In the genomic region with DNA sequence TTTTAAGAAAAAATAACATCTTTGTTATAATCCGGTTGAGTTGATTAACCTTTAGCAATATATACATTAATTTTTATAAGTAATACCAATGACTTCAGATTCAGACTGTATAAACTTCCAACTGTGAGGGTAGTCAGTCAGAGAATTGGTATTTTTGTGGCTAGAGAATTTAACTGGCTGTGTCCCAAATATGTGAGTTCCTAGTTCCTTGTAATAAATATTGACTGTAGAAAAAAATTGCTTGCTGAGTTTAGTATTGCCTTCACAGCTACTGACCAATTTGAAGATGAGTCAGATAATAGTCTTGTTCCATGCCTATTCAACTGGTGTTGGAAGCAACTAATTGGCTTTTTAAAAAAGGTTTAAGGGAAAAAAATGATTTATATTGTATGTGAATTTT, we compare ENCODE assay signal across 17 cellular contexts.
DNase-seq lines count a peak whose midpoint lies in the region; ATAC-seq and TF ChIP-seq lines count a peak whose summit lies in the region.
"Had no signal": no experiment of that assay in that cellular context is flagged by ENCODE, and none has a peak within 500 bp of the region (broad histone marks: within the 10 kb centered on the region; RNA-seq: fewer than 3 reads in every experiment).

No MANE protein-coding gene starts in this region.

- no peaks in the 10 kb centered on the region for H3K36me3 ChIP-seq in adipocyte (ENCODE audit: control insufficient read depth, insufficient read depth, low read length, severe bottlenecking)
- H3K36me3 ChIP-seq: lower lobe of right lung, tibial nerve had no signal

- peaks cover 28% of the 10 kb centered on the region for H3K4me1 ChIP-seq in adipocyte (ENCODE audit: control insufficient read depth, insufficient read depth, low read length)
- H3K4me1 ChIP-seq: lower lobe of right lung had no signal

- H3K27me3 Mint-ChIP-seq in activated CD4-positive, alpha-beta T cell treated with anti-CD3 and anti-CD28 coated beads, Interleukin-2, amount 10 ng/mL, durations not matched to agents 24 days and 14 days = peaks cover 9% of the 10 kb centered on the region

- TF ChIP-seq CTCF in fibroblast of villous mesenchyme (IDR thresholded peaks at IDR 0.05; ENCODE audit: insufficient read depth, low read depth, low read length) = no peak
- TF ChIP-seq CTCF in GM10248 (IDR thresholded peaks at IDR 0.05; ENCODE audit: control extremely low read depth, extremely low read depth, low read depth, missing control alignments) = no peak

- CTCF ChIA-PET in GM10248 (lab: Yijun Ruan, JAX) = interaction anchor here (1.2 to 7.1 kb wide), 4 partner anchors 9 to 16 kb away, joined by 3 to 38 read pairs (median 8); no protein-coding TSS in a partner anchor

- no peaks in the 10 kb centered on the region for H3K9me3 Mint-ChIP-seq in activated CD4-positive, alpha-beta T cell treated with anti-CD3 and anti-CD28 coated beads, Interleukin-2, amount 10 ng/mL, durations not matched to agents 24 days and 14 days
- H3K9me3 Mint-ChIP-seq: central memory CD8-positive, alpha-beta T cell; nephron had no signal

- no peak overlapping the region for H3K4me3 Mint-ChIP-seq in activated CD4-positive, alpha-beta T cell treated with anti-CD3 and anti-CD28 coated beads, Interleukin-2, amount 10 ng/mL, durations not matched to agents 24 days and 14 days
- H3K4me3 Mint-ChIP-seq: activated CD8-positive, alpha-beta memory T cell treated with anti-CD3 and anti-CD28 coated beads, Interleukin-2, amount 10 ng/mL, durations not matched to agents 7 days and 5 days; central memory CD8-positive, alpha-beta T cell; nephron had no signal

- no peak for ATAC-seq in GM21423 (IDR thresholded peaks at IDR 0.05; ENCODE audit: unreplicated experiment)
- ATAC-seq: activated CD8-positive, alpha-beta memory T cell treated with anti-CD3 and anti-CD28 coated beads, Interleukin-2, amount 10 ng/mL, durations not matched to agents 7 days and 5 days; lower lobe of right lung had no signal

- POLR2A ChIA-PET in GM10248 (lab: Yijun Ruan, JAX) = no interaction called here

- H3K4me1 Mint-ChIP-seq in activated CD4-positive, alpha-beta T cell treated with anti-CD3 and anti-CD28 coated beads, Interleukin-2, amount 10 ng/mL, durations not matched to agents 24 days and 14 days = no peaks in the 10 kb centered on the region
- H3K4me1 Mint-ChIP-seq: activated CD8-positive, alpha-beta memory T cell treated with anti-CD3 and anti-CD28 coated beads, Interleukin-2, amount 10 ng/mL, durations not matched to agents 7 days and 5 days; central memory CD8-positive, alpha-beta T cell had no signal

- no peak overlapping the region for H3K27ac Mint-ChIP-seq in activated CD4-positive, alpha-beta T cell treated with anti-CD3 and anti-CD28 coated beads, Interleukin-2, amount 10 ng/mL, durations not matched to agents 24 days and 14 days
- H3K27ac Mint-ChIP-seq: activated CD8-positive, alpha-beta memory T cell treated with anti-CD3 and anti-CD28 coated beads, Interleukin-2, amount 10 ng/mL, durations not matched to agents 7 days and 5 days; nephron had no signal

- no peaks in the 10 kb centered on the region for H3K36me3 Mint-ChIP-seq in activated CD4-positive, alpha-beta T cell treated with anti-CD3 and anti-CD28 coated beads, Interleukin-2, amount 10 ng/mL, durations not matched to agents 24 days and 14 days (ENCODE audit: low read depth)
- H3K36me3 Mint-ChIP-seq: activated CD8-positive, alpha-beta memory T cell treated with anti-CD3 and anti-CD28 coated beads, Interleukin-2, amount 10 ng/mL, durations not matched to agents 7 days and 5 days had no signal

- DNase-seq in HCEC 1CT (peak; percentile 82), adipocyte (ENCODE audit: low read depth) (peak; percentile 71), fibroblast of villous mesenchyme (ENCODE audit: low read depth) (peak; percentile 23), cerebellar cortex (ENCODE audit: low spot score) (no peak), GM10248 (ENCODE audit: extremely low spot score) (no peak)
- no peak for DNase-seq in activated CD4-positive, alpha-beta T cell treated with anti-CD3 and anti-CD28 coated beads, Interleukin-2, amount 10 ng/mL, durations not matched to agents 24 days and 14 days
- DNase-seq: activated CD4-positive, CD25-positive, alpha-beta regulatory T cell; activated CD8-positive, alpha-beta memory T cell treated with anti-CD3 and anti-CD28 coated beads, Interleukin-2, amount 10 ng/mL, durations not matched to agents 7 days and 5 days; activated naive CD4-positive, alpha-beta T cell treated with Interleukin-2 at 50 U/mL for 16 hours; lower lobe of right lung; NCI-H1092 treated with DMSO at 0.1 percent for 48 hours; NCI-H510A treated with DMSO at 0.1 percent for 48 hours; stimulated activated CD4-positive, alpha-beta T cell treated with anti-CD3 and anti-CD28 coated beads, Interleukin-2, amount 100 ng/mL, for 48 hours had no signal

- H3K9me3 ChIP-seq in adipocyte (ENCODE audit: control insufficient read depth, low read length) = no peaks in the 10 kb centered on the region
- H3K9me3 ChIP-seq: lower lobe of right lung, tibial nerve had no signal

- no peaks in the 10 kb centered on the region for H3K27me3 ChIP-seq in adipocyte (replicated peaks; ENCODE audit: control insufficient read depth, insufficient read depth, low read length)
- H3K27me3 ChIP-seq: tibial nerve had no signal

- H3K4me3 ChIP-seq in adipocyte (ENCODE audit: low read length) (no peak overlapping the region), fibroblast of villous mesenchyme (ENCODE audit: low read depth, low read length) (no peak overlapping the region)
- H3K4me3 ChIP-seq: lower lobe of right lung, tibial nerve had no signal

- intact Hi-C loops in activated CD4-positive, alpha-beta T cell treated with anti-CD3 and anti-CD28 coated beads, Interleukin-2, amount 10 ng/mL, durations not matched to agents 24 days and 14 days (cut with micrococcal nuclease) = no loop called here

- no peak overlapping the region for H3K9ac ChIP-seq in adipocyte (ENCODE audit: low read length)

Comparison
In these comparisons a context has a peak if more than half of its experiments do, and no peak if none do; other contexts are left out.
1. DNase-seq: peak in HCEC 1CT (single experiment), adipocyte (single experiment) and fibroblast of villous mesenchyme (single experiment); none in cerebellar cortex (single experiment), activated CD4-positive, alpha-beta T cell treated with anti-CD3 and anti-CD28 coated beads, Interleukin-2, amount 10 ng/mL, durations not matched to agents 24 days and 14 days (single experiment) and GM10248 (single experiment).